Comparison of ENCODE assay signal across 8 cellular contexts in the genomic region with DNA sequence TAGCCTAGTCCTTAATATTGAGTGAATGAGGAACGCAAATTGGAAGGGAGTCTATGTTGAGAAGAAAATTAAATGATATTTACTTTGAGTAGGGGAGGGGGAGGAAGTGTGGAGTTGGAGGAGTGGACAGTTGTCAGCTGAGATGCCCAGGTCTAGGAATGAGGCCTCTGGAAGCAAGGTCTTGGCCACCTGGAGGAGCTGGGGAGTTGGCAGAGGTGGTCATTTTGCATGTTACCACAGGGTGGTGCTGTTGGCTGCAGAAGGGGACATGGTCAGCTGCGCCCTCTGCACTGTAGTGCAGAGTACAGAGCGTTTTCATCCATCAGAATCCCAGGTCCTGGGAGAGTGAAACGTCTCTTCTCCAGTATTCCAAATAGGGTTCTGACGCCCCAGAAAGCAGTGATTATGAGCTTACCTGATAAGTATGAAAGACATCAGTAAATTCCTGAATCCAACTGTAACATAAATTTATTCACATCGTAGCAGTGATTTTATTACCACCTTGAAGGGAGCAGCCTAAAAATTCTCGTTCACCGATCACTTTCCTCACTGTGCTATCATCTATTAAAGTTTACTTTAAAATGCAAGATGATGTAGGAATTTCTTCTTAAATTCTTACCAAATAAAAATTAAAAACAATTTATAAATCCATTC.
DNase-seq lines count a peak whose midpoint lies in the region; ATAC-seq lines count a peak whose summit lies in the region.

No MANE protein-coding gene starts in this region.

- H3K9me3 Mint-ChIP-seq in central memory CD8-positive, alpha-beta T cell, result no peaks in the 10 kb centered on the region

- H3K4me3 Mint-ChIP-seq in central memory CD8-positive, alpha-beta T cell, result no peak overlapping the region

- peak; percentile 44 to 67 for ATAC-seq in activated CD4-positive, CD25-positive, alpha-beta regulatory T cell treated with anti-CD3 and anti-CD28 coated beads, Interleukin-2, amount 50 U/mL, for 24 hours
- no peak for ATAC-seq in central memory CD8-positive, alpha-beta T cell (replicated peaks; ENCODE audit: extremely low read depth, poor library complexity, severe bottlenecking)
- no peak for ATAC-seq in HG03432 (IDR thresholded peaks at IDR 0.05; ENCODE audit: unreplicated experiment)

- H3K27ac Mint-ChIP-seq in central memory CD8-positive, alpha-beta T cell (ENCODE audit: low read depth), result peak overlapping the region; percentile 68

- DNase-seq in activated CD4-positive, CD25-positive, alpha-beta regulatory T cell (lab: John Stamatoyannopoulos, UW), result no peak
- DNase-seq in MV-4-11 (lab: John Stamatoyannopoulos, UW), result peak; percentile 25
- peak; percentile 51 for DNase-seq in SKM-1 treated with dmso at 0.1 percent for 144 hours (lab: John Stamatoyannopoulos, UW; ENCODE audit: unreplicated experiment)
- DNase-seq in central memory CD8-positive, alpha-beta T cell (ENCODE audit: low spot score in 2 of 2), result no peak
- DNase-seq in kidney tubule cell (ENCODE audit: low spot score), result peak; percentile 83
- DNase-seq in stimulated activated naive CD4-positive, alpha-beta T cell treated with Interleukin-2 at 50 U/mL for 16 hours (lab: John Stamatoyannopoulos, UW), result peak; percentile 3

- H3K4me1 Mint-ChIP-seq in central memory CD8-positive, alpha-beta T cell, result peaks cover 13% of the 10 kb centered on the region

- H3K36me3 Mint-ChIP-seq in central memory CD8-positive, alpha-beta T cell (ENCODE audit: insufficient read depth), result peaks cover 57% of the 10 kb centered on the region

- no peaks in the 10 kb centered on the region for H3K27me3 Mint-ChIP-seq in central memory CD8-positive, alpha-beta T cell

Comparison
In these comparisons a context has a peak if more than half of its experiments do, and no peak if none do; other contexts are left out.
1. ATAC-seq: peak in activated CD4-positive, CD25-positive, alpha-beta regulatory T cell treated with anti-CD3 and anti-CD28 coated beads, Interleukin-2, amount 50 U/mL, for 24 hours (2 of 2); none in central memory CD8-positive, alpha-beta T cell (single experiment) and HG03432 (single experiment).
2. DNase-seq: peak in MV-4-11 (single experiment), SKM-1 treated with dmso at 0.1 percent for 144 hours (single experiment), kidney tubule cell (single experiment) and stimulated activated naive CD4-positive, alpha-beta T cell treated with Interleukin-2 at 50 U/mL for 16 hours (single experiment); none in activated CD4-positive, CD25-positive, alpha-beta regulatory T cell (0 of 4) and central memory CD8-positive, alpha-beta T cell (0 of 2).